ENCODE assay signal across 8 cellular contexts in genomic region chr15:48332642-48333034, GRCh38. TPM values are rescaled to one million over a fixed set of nuclear protein-coding genes. Genes with fewer than 3 reads are reported as not detected.
DNase-seq lines count a peak whose midpoint lies in the region; ATAC-seq, FAIRE-seq and TF ChIP-seq lines count a peak whose summit lies in the region.

No MANE protein-coding gene starts in this region.

- H3K9me3 Mint-ChIP-seq in naive thymus-derived CD8-positive, alpha-beta T cell: no peaks in the 10 kb centered on the region

- peaks cover 11 to 29% (median 20%) of the 10 kb centered on the region in 4 donors for H3K4me1 Mint-ChIP-seq in naive thymus-derived CD8-positive, alpha-beta T cell

- no peaks in the 10 kb centered on the region for H3K27me3 ChIP-seq in GM12878 (replicated peaks in 1 of 2; ENCODE audit: control insufficient read depth in 2 of 2, insufficient read depth in 2 of 2, low read length in 1 of 2)

- CTCF ChIA-PET in GM12878 (lab: Yijun Ruan, JAX): interaction anchor here (1.3 to 6.6 kb wide), 2 partner anchors 9 to 23 kb away, joined by 3 to 123 read pairs; no protein-coding TSS in a partner anchor

- intact Hi-C loops in GM12878 (cut with micrococcal nuclease; ENCODE audit: unreplicated experiment): loop anchor here (10.0 kb wide), 1 partner anchor 1292 kb away; the partner anchor contains the start of genes DTWD1 and FAM227B

- DNase-seq in GM12878 (ENCODE audit: low read depth, low spot score) (no peak), H4 (ENCODE audit: low spot score) (no peak), HK-2 (ENCODE audit: unreplicated experiment) (no peak)
- DNase-seq in naive thymus-derived CD8-positive, alpha-beta T cell: no peak

- TF ChIP-seq POLR2A in GM12878 (IDR thresholded peaks at IDR 0.05; ENCODE audit: low read depth, low read length): no peak

- ATAC-seq in GM12878: no peak
- ATAC-seq in naive thymus-derived CD8-positive, alpha-beta T cell: no peak
- no peak for ATAC-seq in GM19455 (IDR thresholded peaks at IDR 0.05; ENCODE audit: unreplicated experiment)
- no peak for ATAC-seq in GM21367 (IDR thresholded peaks at IDR 0.05; ENCODE audit: unreplicated experiment)

- H3K9ac ChIP-seq in GM12878 (ENCODE audit: control insufficient read depth, insufficient read depth, low read length): peak overlapping the region; percentile 92

- H3K27me3 Mint-ChIP-seq in naive thymus-derived CD8-positive, alpha-beta T cell: no peaks in the 10 kb centered on the region

- H3K4me3 ChIP-seq in GM12878: peak overlapping the region; percentile 91

- H3K9me3 ChIP-seq in KOPT-K1 (ENCODE audit: insufficient read depth, low read length, poor library complexity, severe bottlenecking) (no peaks in the 10 kb centered on the region), GM12878 (replicated peaks; ENCODE audit: control insufficient read depth, insufficient read depth, low read length) (no peaks in the 10 kb centered on the region)

- TF ChIP-seq CTCF in C4-2B (conservative IDR thresholded peaks at IDR 0.05) (no peak), GM12878 (IDR thresholded peaks at IDR 0.05 in 2 of 3, conservative IDR thresholded peaks at IDR 0.05 in 1 of 3; ENCODE audit: control insufficient read depth in 2 of 3, extremely low read depth in 1 of 3, insufficient read depth in 1 of 3, low read depth in 3 of 3, low read length in 3 of 3) (no peak)

- peak overlapping the region; percentile 4 to 90 (median 69) for H3K27ac Mint-ChIP-seq in naive thymus-derived CD8-positive, alpha-beta T cell

- peak overlapping the region; percentile 77 to 100 (median 98) for H3K4me3 Mint-ChIP-seq in naive thymus-derived CD8-positive, alpha-beta T cell

- H3K27ac ChIP-seq in C4-2B (peak overlapping the region; percentile 97), KOPT-K1 (ENCODE audit: low read depth, low read length, poor library complexity, severe bottlenecking) (peak overlapping the region; percentile 100), GM12878 (ENCODE audit: control insufficient read depth, insufficient read depth) (peak overlapping the region; percentile 89)

- SMC1A ChIA-PET in GM12878 (lab: Charles Lee; ENCODE audit: uncharacterized antibody, unreplicated experiment): interaction anchor here (1.0 to 2.3 kb wide), 3 partner anchors 9 to 23 kb away, joined by 3 to 10 read pairs (median 3); no protein-coding TSS in a partner anchor

- POLR2A ChIA-PET in GM12878 (lab: Charles Lee): interaction anchor here (1.0 kb wide), 1 partner anchor 179 kb away, joined by 4 read pairs; no protein-coding TSS in a partner anchor
- POLR2A ChIA-PET in naive thymus-derived CD8-positive, alpha-beta T cell (lab: Charles Lee): interaction anchor here (1.2 to 1.3 kb wide), 2 partner anchors 545 to 714 kb away, joined by 3 to 4 read pairs; partner anchors contain the start of genes EID1 and SECISBP2L

- H4K20me1 ChIP-seq in GM12878 (ENCODE audit: control insufficient read depth, insufficient read depth): no peaks in the 10 kb centered on the region

- FAIRE-seq in GM12878 (lab: Jason Lieb, UNC): no peak

- BruUV-seq in GM12878 (replicated peaks; lab: Mats Ljungman, UMichigan): TSS peak; percentile 61

- WGBS in GM12878 (ENCODE audit: insufficient coverage, insufficient replicate concordance, low lambda C conversion rate, missing lambda C conversion rate): 3% methylated on average over 9 of the region's 9 CpGs

- H3K4me2 ChIP-seq in GM12878 (ENCODE audit: control insufficient read depth, insufficient read depth): peak overlapping the region; percentile 89

- in situ Hi-C loops in GM12878 (cut with MboI): loop anchor here (25.0 kb wide), 1 partner anchor 1280 kb away; the partner anchor contains the start of genes DTWD1 and FAM227B

- RAD21 ChIA-PET in GM12878 (lab: Charles Lee; ENCODE audit: unreplicated experiment): interaction anchor here (0.8 to 1.1 kb wide), 3 partner anchors 45 to 545 kb away, joined by 3 read pairs; partner anchors contain the start of genes CEP152 and EID1

- H3K36me3 ChIP-seq in KOPT-K1 (ENCODE audit: insufficient read depth, low read length): peaks cover 51% of the 10 kb centered on the region
- H3K36me3 ChIP-seq in GM12878 (ENCODE audit: control insufficient read depth in 2 of 2, insufficient read depth in 2 of 2, low read length in 1 of 2): peaks cover 0 to 6% of the 10 kb centered on the region in 2 experiments; a peak in 2 of 4 replicates

- TF ChIP-seq RAD21 in GM12878 (IDR thresholded peaks at IDR 0.05; ENCODE audit: insufficient read depth, low read depth, low read length): no peak

- peaks cover 0 to 21% (median 2%) of the 10 kb centered on the region in 3 donors for H3K36me3 Mint-ChIP-seq in naive thymus-derived CD8-positive, alpha-beta T cell

- no peak overlapping the region for H2AFZ ChIP-seq in GM12878 (ENCODE audit: control insufficient read depth, low read depth, low read length)

- H3K79me2 ChIP-seq in GM12878 (ENCODE audit: control insufficient read depth, insufficient read depth, low read length): peaks cover 56% of the 10 kb centered on the region

- no peak for TF ChIP-seq EP300 in GM12878 (IDR thresholded peaks at IDR 0.05; ENCODE audit: borderline replicate concordance in 1 of 2, control insufficient read depth in 1 of 2, low read depth in 2 of 2, low read length in 2 of 2)

- peaks cover 3% of the 10 kb centered on the region; the same call in 1 of the 2 replicates for H3K4me1 ChIP-seq in GM12878 (ENCODE audit: control insufficient read depth, insufficient read depth, low read length)

TF ChIP-seq in GM12878, 131 proteins besides CTCF, POLR2A, EP300 and RAD21 (continues in another document):
- no peak for TF ChIP-seq NR2F1 (conservative IDR thresholded peaks at IDR 0.05)
- no peak for TF ChIP-seq NRF1 (conservative IDR thresholded peaks at IDR 0.05; ENCODE audit: low read depth, low read length)
- TF ChIP-seq IRF5 (IDR thresholded peaks at IDR 0.05; ENCODE audit: borderline replicate concordance): no peak
- TF ChIP-seq USF2 (IDR thresholded peaks at IDR 0.05; ENCODE audit: borderline replicate concordance, low read depth, low read length): no peak
- no peak for TF ChIP-seq BCLAF1 (IDR thresholded peaks at IDR 0.05)
- TF ChIP-seq CHD2 (IDR thresholded peaks at IDR 0.05; ENCODE audit: borderline replicate concordance, low read depth, low read length): no peak

RNA-seq across cellular contexts. Expression of gene DUT, which starts 1.4 kb away (rescaled TPM):
- total RNA-seq in GM12878 (2013; cell fraction: nucleolus; rRNA removed): 38.2 and 45.6 TPM in 2 replicates
- total RNA-seq in GM12878 (2014; rRNA removed) (147 and 152 TPM in 2 replicates), GM12878 (2014; rRNA removed; fragmentation: Illumina TruSeq; extraction: Trizol) (96.8 and 108 TPM in 2 replicates), GM12878 (2021) (272 and 292 TPM in 2 replicates)
- polyA plus RNA-seq in GM12878 (2011; ENCODE audit: low read depth): 47.6 TPM
- polyA plus RNA-seq in GM12878 (2011; rRNA removed) (147 and 250 TPM in 2 replicates), GM12878 (2014; fragmentation: Illumina TruSeq; extraction: Trizol) (142 and 146 TPM in 2 replicates), GM12878 (2014; fragmentation: Nextera tagmentation; extraction: Ambion mirVana) (10 to 100 TPM; 20.1 to 88.1 TPM), GM12878 (2014; rRNA removed) (159 and 161 TPM in 2 replicates), GM12878 (2016; fragmentation: Nextera tagmentation; extraction: Ambion mirVana) (100 to 1,000 TPM; 449 to 452 TPM)
- polyA plus RNA-seq in GM12878 (2011; cell fraction: cytosol; rRNA removed): 82.4 and 152 TPM in 2 replicates
- 105 and 132 TPM in 2 replicates for polyA plus RNA-seq in GM12878 (2011; cell fraction: nucleus; rRNA removed)
- polyA plus RNA-seq in GM12878 (2012): 102 and 137 TPM in 2 replicates
- 10.9 and 17.7 TPM in 2 replicates for polyA minus RNA-seq in GM12878 (2011; rRNA and poly(A)+ RNA removed)
- polyA minus RNA-seq in GM12878 (2011; cell fraction: cytosol; rRNA and poly(A)+ RNA removed): 38.2 and 48.6 TPM in 2 replicates
- 31.1 and 42.7 TPM in 2 replicates for polyA minus RNA-seq in GM12878 (2011; cell fraction: nucleus; rRNA and poly(A)+ RNA removed)
- total RNA-seq in naive thymus-derived CD8-positive, alpha-beta T cell: 100 to 1,000 TPM; 113 to 119 TPM
- 100 to 1,000 TPM; 108 to 141 (median 112) TPM for polyA plus RNA-seq in naive thymus-derived CD8-positive, alpha-beta T cell
- total RNA-seq in H4 (2014; rRNA removed; shearing (Covaris generic)): 103 and 132 TPM in 2 replicates
